ENCODE assay signal across 8 cellular contexts in the genomic region with DNA sequence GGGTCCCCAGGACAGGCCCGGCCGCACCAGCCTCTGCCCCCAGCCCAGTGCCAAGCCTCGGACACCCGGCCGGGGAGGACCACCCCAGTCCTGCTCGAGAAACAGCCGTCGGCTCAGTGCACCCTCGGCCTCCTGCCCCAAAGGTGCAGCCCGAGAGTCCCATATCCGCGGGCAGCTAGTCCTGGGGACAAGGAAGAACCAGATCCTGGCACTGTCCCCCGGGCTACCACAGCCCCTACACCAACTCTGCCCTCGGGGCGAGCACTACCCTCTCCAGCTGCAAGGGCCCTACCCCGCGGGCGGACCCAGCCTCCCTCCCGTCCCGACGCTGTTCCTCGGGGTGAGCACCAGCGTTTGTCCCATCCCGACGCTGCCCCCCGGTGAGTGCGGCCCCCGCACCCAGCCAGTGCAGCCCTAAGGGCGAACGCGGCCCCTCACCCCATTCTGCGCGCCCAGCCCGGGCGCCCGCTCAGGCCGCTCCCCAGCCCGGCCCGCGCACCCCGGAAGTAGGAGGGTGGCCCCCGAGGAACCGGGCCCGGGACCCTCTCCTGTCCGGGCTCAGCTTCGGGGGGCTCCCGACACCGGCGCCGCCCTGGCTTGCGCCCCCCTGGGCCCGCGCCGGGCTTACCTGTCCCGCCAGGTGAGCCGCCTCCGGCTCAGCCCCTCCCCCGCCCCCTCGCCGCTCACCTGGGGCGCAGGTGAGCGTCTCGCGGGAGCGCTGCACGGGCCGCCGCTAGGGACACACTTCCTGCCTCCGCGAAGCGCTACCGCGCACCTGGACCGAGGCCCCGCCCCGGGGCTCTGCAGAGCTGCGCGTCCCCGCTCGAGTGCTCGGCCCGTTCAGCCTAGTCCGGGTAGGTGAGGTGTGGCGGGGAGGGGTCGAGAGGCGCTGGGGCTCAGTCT. TPM values are rescaled to one million over a fixed set of nuclear protein-coding genes. Genes with fewer than 3 reads are reported as not detected.
DNase-seq lines count a peak whose midpoint lies in the region; ATAC-seq and TF ChIP-seq lines count a peak whose summit lies in the region.

A gene with protein sequence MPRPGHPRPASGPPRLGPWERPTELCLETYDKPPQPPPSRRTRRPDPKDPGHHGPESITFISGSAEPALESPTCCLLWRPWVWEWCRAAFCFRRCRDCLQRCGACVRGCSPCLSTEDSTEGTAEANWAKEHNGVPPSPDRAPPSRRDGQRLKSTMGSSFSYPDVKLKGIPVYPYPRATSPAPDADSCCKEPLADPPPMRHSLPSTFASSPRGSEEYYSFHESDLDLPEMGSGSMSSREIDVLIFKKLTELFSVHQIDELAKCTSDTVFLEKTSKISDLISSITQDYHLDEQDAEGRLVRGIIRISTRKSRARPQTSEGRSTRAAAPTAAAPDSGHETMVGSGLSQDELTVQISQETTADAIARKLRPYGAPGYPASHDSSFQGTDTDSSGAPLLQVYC (minus strand): TSS at position 747 of the 903 bp plus-strand sequence. CDS start 8,088 bp downstream, outside the sequence.

- DNase-seq in HL-60 (ENCODE audit: low read depth in 1 of 2, low spot score in 1 of 2) (no peak), T-helper 1 cell (peak; percentile 17 to 63 (median 42)), MCF 10A (ENCODE audit: unreplicated experiment) (peak; percentile 80), left lung (peak; percentile 78 to 93), pons (ENCODE audit: low spot score) (no peak), posterior vena cava (ENCODE audit: low spot score) (no peak)
- DNase-seq in stimulated activated CD8-positive, alpha-beta memory T cell treated with anti-CD3 and anti-CD28 coated beads, Interleukin-7, amount 100 ng/mL, for 4 hours (ENCODE audit: low read depth in 2 of 2), result peak; percentile 13 to 44

- H3K36me3 Mint-ChIP-seq in MCF 10A (ENCODE audit: insufficient read depth, unreplicated experiment), result peaks cover 10% of the 10 kb centered on the region

- H3K9me3 ChIP-seq in left lung, result no peaks in the 10 kb centered on the region

- peak within 1 kb of the TSS; percentile 91 for H3K4me3 Mint-ChIP-seq in MCF 10A (ENCODE audit: unreplicated experiment)

- H3K36me3 ChIP-seq in left lung, result no peaks in the 10 kb centered on the region

- no peaks in the 10 kb centered on the region for H3K27me3 Mint-ChIP-seq in MCF 10A (ENCODE audit: insufficient read depth, unreplicated experiment)

- peak; percentile 98 for ATAC-seq in left lung
- no peak for ATAC-seq in HG02852 (IDR thresholded peaks at IDR 0.05; ENCODE audit: unreplicated experiment)

- no peak within 1 kb of the TSS for H3K27ac ChIP-seq in HL-60 (replicated peaks)
- H3K27ac ChIP-seq in left lung, result peak within 1 kb of the TSS; percentile 15 to 30

- H3K4me3 ChIP-seq in HL-60 (replicated peaks; ENCODE audit: insufficient read depth, low read length) (peak within 1 kb of the TSS; percentile 58), left lung (peak within 1 kb of the TSS; percentile 39 to 54)

- BruUV-seq in MCF 10A (replicated peaks; lab: Mats Ljungman, UMichigan), result no TSS peak

- intact Hi-C loops in MCF 10A (cut with micrococcal nuclease) (no loop called here), left lung (cut with DNase I) (no loop called here), posterior vena cava (cut with DNase I) (no loop called here)

- CTCF ChIA-PET in MCF 10A (lab: Yijun Ruan, JAX), result interaction anchor here (0.6 to 1.0 kb wide), 7 partner anchors 22 to 711 kb away, joined by 3 to 5 read pairs (median 3); no protein-coding TSS in a partner anchor

- peaks cover 36% of the 10 kb centered on the region for H3K4me1 Mint-ChIP-seq in MCF 10A (ENCODE audit: insufficient read depth, unreplicated experiment)

- no peaks in the 10 kb centered on the region for H3K9me3 Mint-ChIP-seq in MCF 10A (ENCODE audit: unreplicated experiment)

- POLR2A ChIA-PET in MCF 10A (lab: Yijun Ruan, JAX), result interaction anchor here (0.7 to 5.7 kb wide), 22 partner anchors 9 to 429 kb away, joined by 3 to 160 read pairs (median 6); a partner anchor contains a TSS

- peaks cover 24% of the 10 kb centered on the region for H3K27me3 ChIP-seq in HL-60 (ENCODE audit: insufficient read depth, poor library complexity, severe bottlenecking)
- peaks cover 22 to 57% of the 10 kb centered on the region in 2 donors for H3K27me3 ChIP-seq in left lung

- peaks cover 0 to 15% of the 10 kb centered on the region in 2 donors for H3K4me1 ChIP-seq in left lung

- H3K27ac Mint-ChIP-seq in MCF 10A (ENCODE audit: low read depth, unreplicated experiment), result peak within 1 kb of the TSS; percentile 85

- no peak for TF ChIP-seq CTCF in HL-60 (IDR thresholded peaks at IDR 0.05; ENCODE audit: insufficient read depth, low read length)
- TF ChIP-seq CTCF in MCF 10A (IDR thresholded peaks at IDR 0.05; ENCODE audit: unreplicated experiment), result peak; percentile 15
- peak in 1 of 2 donors; percentile 30 for TF ChIP-seq CTCF in left lung (IDR thresholded peaks at IDR 0.05)

RNA-seq across cellular contexts. Expression of the gene that starts here (rescaled TPM):
- total RNA-seq in MCF 10A (2022), result 5.1 and 8.8 TPM in 2 replicates
- total RNA-seq in left lung, result 10 to 100 TPM in 1 of 2 donors, 1 to 10 TPM in 1; 8.6 to 12.1 TPM
- total RNA-seq in posterior vena cava, result not detected

Comparison
In these comparisons a context has a peak if more than half of its experiments do, and no peak if none do; other contexts are left out.
1. DNase-seq: peak in T-helper 1 cell (5 of 5), MCF 10A (single experiment), left lung (2 of 2) and stimulated activated CD8-positive, alpha-beta memory T cell treated with anti-CD3 and anti-CD28 coated beads, Interleukin-7, amount 100 ng/mL, for 4 hours (2 of 2); none in HL-60 (0 of 2), pons (single experiment) and posterior vena cava (single experiment).